22 cellular contexts compared by ENCODE assay signal in genomic region chr17:77273397-77274136, GRCh38.
DNase-seq lines count a peak whose midpoint lies in the region; ATAC-seq and TF ChIP-seq lines count a peak whose summit lies in the region.
"Had no signal": no experiment of that assay in that cellular context is flagged by ENCODE, and none has a peak within 500 bp of the region (broad histone marks: within the 10 kb centered on the region; RNA-seq: fewer than 3 reads in every experiment).

No MANE protein-coding gene starts in this region.

- no peak overlapping the region for H3K4me3 Mint-ChIP-seq in activated CD4-positive, alpha-beta T cell treated with anti-CD3 and anti-CD28 coated beads for 36 hours
- H3K4me3 Mint-ChIP-seq in stimulated activated naive B cell treated with anti-CD40 and anti-IgM and Interleukin-4, amounts not matched to agents 10 μg/mL and 1 μg/mL and 100 μg/mL, for 72 hours = no peak overlapping the region
- no peak overlapping the region for H3K4me3 Mint-ChIP-seq in activated CD8-positive, alpha-beta T cell treated with anti-CD3 and anti-CD28 coated beads, Interleukin-2, amount 10 ng/mL, durations not matched to agents 7 days and 5 days
- H3K4me3 Mint-ChIP-seq: effector memory CD8-positive, alpha-beta T cell had no signal

- H3K27ac Mint-ChIP-seq in activated CD4-positive, alpha-beta T cell treated with anti-CD3 and anti-CD28 coated beads for 36 hours = no peak overlapping the region
- H3K27ac Mint-ChIP-seq in stimulated activated naive B cell treated with anti-CD40 and anti-IgM and Interleukin-4, amounts not matched to agents 10 μg/mL and 1 μg/mL and 100 μg/mL, for 72 hours = peak overlapping the region; percentile 42
- H3K27ac Mint-ChIP-seq in activated CD8-positive, alpha-beta T cell treated with anti-CD3 and anti-CD28 coated beads, Interleukin-2, amount 10 ng/mL, durations not matched to agents 7 days and 5 days = no peak overlapping the region
- H3K27ac Mint-ChIP-seq: effector memory CD8-positive, alpha-beta T cell had no signal

- H3K4me1 Mint-ChIP-seq in activated CD4-positive, alpha-beta T cell treated with anti-CD3 and anti-CD28 coated beads for 36 hours = no peaks in the 10 kb centered on the region
- peaks cover 7 to 11% of the 10 kb centered on the region in 2 donors for H3K4me1 Mint-ChIP-seq in stimulated activated naive B cell treated with anti-CD40 and anti-IgM and Interleukin-4, amounts not matched to agents 10 μg/mL and 1 μg/mL and 100 μg/mL, for 72 hours
- no peaks in the 10 kb centered on the region for H3K4me1 Mint-ChIP-seq in activated CD8-positive, alpha-beta T cell treated with anti-CD3 and anti-CD28 coated beads, Interleukin-2, amount 10 ng/mL, durations not matched to agents 7 days and 5 days (ENCODE audit: low read depth)

- ATAC-seq in activated CD4-positive, alpha-beta T cell treated with anti-CD3 and anti-CD28 coated beads for 36 hours = peak; percentile 36
- ATAC-seq in stimulated activated naive B cell treated with anti-CD40 and anti-IgM and Interleukin-4, amounts not matched to agents 10 μg/mL and 1 μg/mL and 100 μg/mL, for 72 hours (replicated peaks) = peak; percentile 81 to 96
- ATAC-seq in activated CD8-positive, alpha-beta T cell treated with anti-CD3 and anti-CD28 coated beads, Interleukin-2, amount 10 ng/mL, durations not matched to agents 7 days and 5 days = no peak
- ATAC-seq in GM18870 (IDR thresholded peaks at IDR 0.05; ENCODE audit: unreplicated experiment) = no peak
- ATAC-seq: effector memory CD8-positive, alpha-beta T cell had no signal

- no peak overlapping the region for H3K4me3 ChIP-seq in fibroblast of mammary gland (ENCODE audit: control insufficient read depth, low read depth, low read length)
- H3K4me3 ChIP-seq: MG63, sigmoid colon, stomach had no signal

- DNase-seq in activated CD4-positive, alpha-beta T cell treated with anti-CD3 and anti-CD28 coated beads for 36 hours = no peak
- no peak for DNase-seq in activated CD4-positive, alpha-beta T cell treated with anti-CD3 and anti-CD28 coated beads, Interleukin-2, amount 50 U/mL, for 48 hours
- DNase-seq in MV-4-11 (lab: John Stamatoyannopoulos, UW) = peak; percentile 44
- peak; percentile 59 for DNase-seq in fibroblast of mammary gland (ENCODE audit: low read depth)
- no peak for DNase-seq in stimulated activated naive B cell treated with anti-CD40 and anti-IgM and Interleukin-4, amounts not matched to agents 10 μg/mL and 1 μg/mL and 100 μg/mL, for 72 hours
- DNase-seq in hypothalamus (lab: John Stamatoyannopoulos, UW) = no peak
- DNase-seq in activated CD8-positive, alpha-beta T cell treated with anti-CD3 and anti-CD28 coated beads, Interleukin-2, amount 10 ng/mL, durations not matched to agents 7 days and 5 days = no peak
- DNase-seq: 8988T; activated CD4-positive, alpha-beta T cell treated with anti-CD3 and anti-CD28 coated beads, Interleukin-2, amount 50 U/mL, for 1 hour; activated naive CD4-positive, alpha-beta T cell treated with anti-CD3 and anti-CD28 coated beads, Interleukin-2, amount 50 U/mL, for 16 hours; activated T-cell treated with anti-CD3 and anti-CD28 coated beads for 4 hours; cerebellar nuclear complex; DMS 273 treated with DMSO at 0.1 percent for 48 hours; effector memory CD8-positive, alpha-beta T cell; GOT3; head of caudate nucleus; MG63; NCI-H2029 treated with DMSO at 0.1 percent for 48 hours; NCI-H446; sigmoid colon; stomach had no signal

- H3K27me3 Mint-ChIP-seq in activated CD4-positive, alpha-beta T cell treated with anti-CD3 and anti-CD28 coated beads for 36 hours = peaks cover 3% of the 10 kb centered on the region
- H3K27me3 Mint-ChIP-seq in stimulated activated naive B cell treated with anti-CD40 and anti-IgM and Interleukin-4, amounts not matched to agents 10 μg/mL and 1 μg/mL and 100 μg/mL, for 72 hours = peaks cover 6 to 17% of the 10 kb centered on the region in 2 donors
- H3K27me3 Mint-ChIP-seq in activated CD8-positive, alpha-beta T cell treated with anti-CD3 and anti-CD28 coated beads, Interleukin-2, amount 10 ng/mL, durations not matched to agents 7 days and 5 days (ENCODE audit: low read depth) = peaks cover 14% of the 10 kb centered on the region

- H3K36me3 Mint-ChIP-seq in activated CD4-positive, alpha-beta T cell treated with anti-CD3 and anti-CD28 coated beads for 36 hours (ENCODE audit: low read depth) = no peaks in the 10 kb centered on the region
- H3K36me3 Mint-ChIP-seq in stimulated activated naive B cell treated with anti-CD40 and anti-IgM and Interleukin-4, amounts not matched to agents 10 μg/mL and 1 μg/mL and 100 μg/mL, for 72 hours = peaks cover 2 to 6% of the 10 kb centered on the region in 2 donors
- no peaks in the 10 kb centered on the region for H3K36me3 Mint-ChIP-seq in activated CD8-positive, alpha-beta T cell treated with anti-CD3 and anti-CD28 coated beads, Interleukin-2, amount 10 ng/mL, durations not matched to agents 7 days and 5 days (ENCODE audit: low read depth)

- H3K9me3 Mint-ChIP-seq in activated CD4-positive, alpha-beta T cell treated with anti-CD3 and anti-CD28 coated beads for 36 hours (ENCODE audit: low read depth) = no peaks in the 10 kb centered on the region
- peaks cover 3% of the 10 kb centered on the region in 2 donors for H3K9me3 Mint-ChIP-seq in stimulated activated naive B cell treated with anti-CD40 and anti-IgM and Interleukin-4, amounts not matched to agents 10 μg/mL and 1 μg/mL and 100 μg/mL, for 72 hours
- no peaks in the 10 kb centered on the region for H3K9me3 Mint-ChIP-seq in activated CD8-positive, alpha-beta T cell treated with anti-CD3 and anti-CD28 coated beads, Interleukin-2, amount 10 ng/mL, durations not matched to agents 7 days and 5 days (ENCODE audit: insufficient read depth)
- H3K9me3 Mint-ChIP-seq: effector memory CD8-positive, alpha-beta T cell had no signal

- intact Hi-C loops in activated CD4-positive, alpha-beta T cell treated with anti-CD3 and anti-CD28 coated beads for 36 hours (cut with DNase I, micrococcal nuclease) = no loop called here

- TF ChIP-seq CTCF in fibroblast of mammary gland (conservative IDR thresholded peaks at IDR 0.05; ENCODE audit: control insufficient read depth, insufficient read depth, low read depth, low read length) = no peak

- CTCF ChIA-PET in activated CD4-positive, alpha-beta T cell treated with anti-CD3 and anti-CD28 coated beads for 36 hours (lab: Charles Lee) = interaction anchor here (0.6 kb wide), 2 partner anchors 23 to 246 kb away, joined by 3 to 5 read pairs; no protein-coding TSS in a partner anchor
- CTCF ChIA-PET in activated CD8-positive, alpha-beta T cell treated with anti-CD3 and anti-CD28 coated beads, Interleukin-2, amount 10 ng/mL, durations not matched to agents 7 days and 5 days (lab: Charles Lee) = no interaction called here

- POLR2A ChIA-PET in activated CD4-positive, alpha-beta T cell treated with anti-CD3 and anti-CD28 coated beads for 36 hours (lab: Charles Lee) = no interaction called here
- POLR2A ChIA-PET in activated CD8-positive, alpha-beta T cell treated with anti-CD3 and anti-CD28 coated beads, Interleukin-2, amount 10 ng/mL, durations not matched to agents 7 days and 5 days (lab: Charles Lee) = no interaction called here

Comparison
In these comparisons a context has a peak if more than half of its experiments do, and no peak if none do; other contexts are left out.
1. ATAC-seq: peak in activated CD4-positive, alpha-beta T cell treated with anti-CD3 and anti-CD28 coated beads for 36 hours (single experiment) and stimulated activated naive B cell treated with anti-CD40 and anti-IgM and Interleukin-4, amounts not matched to agents 10 μg/mL and 1 μg/mL and 100 μg/mL, for 72 hours (2 of 2); none in activated CD8-positive, alpha-beta T cell treated with anti-CD3 and anti-CD28 coated beads, Interleukin-2, amount 10 ng/mL, durations not matched to agents 7 days and 5 days (single experiment) and GM18870 (single experiment).
2. DNase-seq: peak in MV-4-11 (single experiment) and fibroblast of mammary gland (single experiment); none in activated CD4-positive, alpha-beta T cell treated with anti-CD3 and anti-CD28 coated beads for 36 hours (single experiment), activated CD4-positive, alpha-beta T cell treated with anti-CD3 and anti-CD28 coated beads, Interleukin-2, amount 50 U/mL, for 48 hours (0 of 2), stimulated activated naive B cell treated with anti-CD40 and anti-IgM and Interleukin-4, amounts not matched to agents 10 μg/mL and 1 μg/mL and 100 μg/mL, for 72 hours (single experiment), hypothalamus (0 of 51) and activated CD8-positive, alpha-beta T cell treated with anti-CD3 and anti-CD28 coated beads, Interleukin-2, amount 10 ng/mL, durations not matched to agents 7 days and 5 days (single experiment).